In genomic region chr1:246815693-246816270, GRCh38 we compare ENCODE assay signal across 1 cellular context.
TF ChIP-seq lines count a peak whose summit lies in the region.

No MANE protein-coding gene starts in this region.

TF ChIP-seq in K562, 482 proteins besides CTCF, POLR2A, EP300 and RAD21 (continued from another document):
- no peak for TF ChIP-seq ZNF592 (IDR thresholded peaks at IDR 0.05)
- no peak for TF ChIP-seq HOMEZ (CRISPR knock-in tag; IDR thresholded peaks at IDR 0.05)
- TF ChIP-seq, protein P1, sequence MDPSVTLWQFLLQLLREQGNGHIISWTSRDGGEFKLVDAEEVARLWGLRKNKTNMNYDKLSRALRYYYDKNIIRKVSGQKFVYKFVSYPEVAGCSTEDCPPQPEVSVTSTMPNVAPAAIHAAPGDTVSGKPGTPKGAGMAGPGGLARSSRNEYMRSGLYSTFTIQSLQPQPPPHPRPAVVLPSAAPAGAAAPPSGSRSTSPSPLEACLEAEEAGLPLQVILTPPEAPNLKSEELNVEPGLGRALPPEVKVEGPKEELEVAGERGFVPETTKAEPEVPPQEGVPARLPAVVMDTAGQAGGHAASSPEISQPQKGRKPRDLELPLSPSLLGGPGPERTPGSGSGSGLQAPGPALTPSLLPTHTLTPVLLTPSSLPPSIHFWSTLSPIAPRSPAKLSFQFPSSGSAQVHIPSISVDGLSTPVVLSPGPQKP (CRISPR knock-in tag; IDR thresholded peaks at IDR 0.05): no peak
- TF ChIP-seq MXI1 (IDR thresholded peaks at IDR 0.05; ENCODE audit: low read depth, low read length): no peak
- TF ChIP-seq E2F3 (CRISPR knock-in tag; IDR thresholded peaks at IDR 0.05): no peak
- TF ChIP-seq U2AF2 (optimal IDR thresholded peaks at IDR 0.05; ENCODE audit: low read depth, low read length): no peak
TF ChIP-seq in K562: peak in this region for 0.
